Comparison of ENCODE assay signal across 14 cellular contexts in the genomic region with DNA sequence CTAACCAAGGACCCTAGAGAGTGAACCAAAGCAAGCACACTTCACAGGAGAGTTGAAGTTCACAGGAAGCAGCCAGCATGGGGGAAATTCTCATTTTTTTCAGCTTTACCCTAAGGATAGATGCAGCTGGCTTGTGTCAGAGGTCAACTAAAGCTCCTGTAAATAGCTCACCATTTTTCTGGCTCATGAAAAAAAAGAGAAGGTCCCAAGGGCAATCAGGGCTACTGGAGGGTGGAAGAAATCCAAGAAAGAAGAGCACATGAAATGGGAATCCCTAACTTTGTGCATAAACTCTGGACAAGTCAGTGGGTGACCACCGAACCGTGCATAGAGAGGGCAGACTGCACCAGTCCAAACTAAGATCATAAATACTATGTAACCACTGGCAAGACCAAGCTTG.
"Had no signal": no experiment of that assay in that cellular context is flagged by ENCODE, and none has a peak within 500 bp of the region (broad histone marks: within the 10 kb centered on the region; RNA-seq: fewer than 3 reads in every experiment).

No MANE protein-coding gene starts in this region.

- DNase-seq: activated CD4-positive, alpha-beta T cell treated with anti-CD3 and anti-CD28 coated beads, Interleukin-2, amount 10 ng/mL, durations not matched to agents 24 days and 14 days; activated naive CD4-positive, alpha-beta T cell treated with anti-CD3 and anti-CD28 coated beads for 36 hours; activated T-cell treated with anti-CD3 and anti-CD28 coated beads for 4 hours; central memory CD4-positive, alpha-beta T cell; effector memory CD4-positive, alpha-beta T cell; left ventricle myocardium superior; right cardiac atrium; SHP77; stimulated activated CD4-positive, alpha-beta T cell treated with anti-CD3 and anti-CD28 coated beads, Interleukin-4, amount 100 ng/mL, for 1 hour; stimulated activated CD8-positive, alpha-beta memory T cell treated with anti-CD3 and anti-CD28 coated beads, Interleukin-4, amount 100 ng/mL, for 48 hours; stimulated activated naive CD8-positive, alpha-beta T cell treated with anti-CD3 and anti-CD28 coated beads, Interleukin-15, amount 100 ng/mL, for 72 hours had no signal

- H3K27ac ChIP-seq: epithelial cell of prostate had no signal

- ATAC-seq: activated T-helper 17 cell treated with anti-CD3 and anti-CD28 coated beads, Interleukin-2, amount 50 U/mL, for 72 hours; left ventricle myocardium superior; stimulated activated naive CD8-positive, alpha-beta T cell treated with anti-CD3 and anti-CD28 coated beads, Interleukin-15, amount 100 ng/mL, for 72 hours; WTC11 had no signal
